1 cellular context compared by ENCODE assay signal in genomic region chr1:44707959-44708831, GRCh38.
TF ChIP-seq lines count a peak whose summit lies in the region.

No MANE protein-coding gene starts in this region.

TF ChIP-seq in K562, 482 proteins besides CTCF, POLR2A, EP300 and RAD21 (continues in another document):
- TF ChIP-seq PKNOX1 (IDR thresholded peaks at IDR 0.05) = 0 out of 2 replicates have a peak, but pooled peaks have one; percentile 33
- no peak for TF ChIP-seq ZNF431 (CRISPR knock-in tag; IDR thresholded peaks at IDR 0.05)
- no peak for TF ChIP-seq ZNF551 (CRISPR knock-in tag; IDR thresholded peaks at IDR 0.05)
- TF ChIP-seq, protein P1, sequence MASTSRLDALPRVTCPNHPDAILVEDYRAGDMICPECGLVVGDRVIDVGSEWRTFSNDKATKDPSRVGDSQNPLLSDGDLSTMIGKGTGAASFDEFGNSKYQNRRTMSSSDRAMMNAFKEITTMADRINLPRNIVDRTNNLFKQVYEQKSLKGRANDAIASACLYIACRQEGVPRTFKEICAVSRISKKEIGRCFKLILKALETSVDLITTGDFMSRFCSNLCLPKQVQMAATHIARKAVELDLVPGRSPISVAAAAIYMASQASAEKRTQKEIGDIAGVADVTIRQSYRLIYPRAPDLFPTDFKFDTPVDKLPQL (IDR thresholded peaks at IDR 0.05; ENCODE audit: extremely low read depth, insufficient read length) = no peak
- no peak for TF ChIP-seq PTTG1 (tag; IDR thresholded peaks at IDR 0.05; ENCODE audit: low read depth)
- TF ChIP-seq GTF2F1 (IDR thresholded peaks at IDR 0.05; ENCODE audit: low read depth, low read length) = no peak
- TF ChIP-seq E2F8 (IDR thresholded peaks at IDR 0.05; ENCODE audit: low read depth, partially characterized antibody) = peak; percentile 29
- TF ChIP-seq XRCC3 (IDR thresholded peaks at IDR 0.05) = no peak
- no peak for TF ChIP-seq ETV6 (IDR thresholded peaks at IDR 0.05; ENCODE audit: borderline replicate concordance in 1 of 2, low read depth in 2 of 2, low read length in 1 of 2)
- no peak for TF ChIP-seq ETV6 (CRISPR knock-in tag; IDR thresholded peaks at IDR 0.05; ENCODE audit: borderline replicate concordance)
- TF ChIP-seq E2F1 (CRISPR knock-in tag; IDR thresholded peaks at IDR 0.05) = 0 out of 2 replicates have a peak, but pooled peaks have one; percentile 43
- no peak; the same call in 1 of the 2 replicates for TF ChIP-seq GABPA (tag; conservative IDR thresholded peaks at IDR 0.05; ENCODE audit: low read depth)
- no peak for TF ChIP-seq EZH2 (IDR thresholded peaks at IDR 0.05; ENCODE audit: borderline replicate concordance, low read depth, low read length)
- TF ChIP-seq STAT5B (CRISPR knock-in tag; IDR thresholded peaks at IDR 0.05) = no peak
- 0 out of 4 replicates have a peak, but pooled peaks of 1 of the 2 experiments have one; percentile 24 for TF ChIP-seq TEAD1 (CRISPR knock-in tag; IDR thresholded peaks at IDR 0.05)
- TF ChIP-seq, protein P2, sequence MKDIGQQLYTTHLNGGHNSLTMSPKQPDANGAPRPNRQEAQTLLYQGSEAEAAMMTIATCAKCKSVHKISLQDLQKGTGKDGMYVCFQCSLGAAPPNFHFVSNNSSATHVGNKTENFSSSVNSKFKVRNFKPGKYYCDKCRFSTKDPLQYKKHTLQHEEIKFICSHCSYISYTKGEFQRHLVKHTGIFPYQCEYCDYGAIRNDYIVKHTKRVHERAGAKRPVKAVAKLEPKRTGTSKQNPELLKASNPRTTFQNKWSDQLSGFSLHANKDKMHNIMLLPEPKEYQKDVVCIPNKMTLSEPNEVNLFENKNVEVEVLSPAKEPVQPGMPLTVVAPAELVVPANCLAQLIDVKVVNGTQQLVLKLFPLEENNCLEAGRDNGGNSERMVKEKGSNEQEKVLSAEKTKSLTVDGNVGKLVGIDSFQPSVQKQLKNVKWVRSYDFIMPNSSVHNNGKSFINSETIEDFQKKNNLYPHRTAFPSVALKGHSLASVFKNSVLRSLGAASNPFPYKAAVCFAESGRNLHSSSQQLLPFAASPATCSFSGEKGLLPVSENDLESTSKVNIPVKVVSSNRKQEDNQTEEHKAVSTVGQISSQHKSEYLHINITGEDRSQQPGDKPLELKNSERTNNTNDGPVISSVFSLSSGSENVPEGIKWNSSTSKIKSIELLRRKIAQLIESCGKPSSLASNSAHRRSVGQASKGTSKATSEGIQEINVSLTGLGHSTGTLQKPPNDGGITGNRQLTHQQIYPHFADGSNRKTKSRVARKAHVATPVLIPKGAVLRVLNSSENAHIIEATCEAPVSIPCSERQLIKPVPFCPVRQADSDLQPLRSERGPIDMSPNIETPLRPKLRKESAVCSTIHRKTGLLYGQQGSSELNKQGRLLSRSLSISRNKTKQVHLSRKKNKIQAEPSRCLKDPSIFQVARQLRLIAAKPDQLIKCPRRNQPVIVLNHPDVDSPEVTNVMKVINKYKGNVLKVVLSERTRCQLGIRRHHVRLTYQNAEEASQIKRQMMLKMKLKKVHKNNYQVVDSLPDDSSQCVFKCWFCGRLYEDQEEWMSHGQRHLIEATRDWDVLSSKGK (CRISPR knock-in tag; IDR thresholded peaks at IDR 0.05) = no peak
- TF ChIP-seq BDP1 (IDR thresholded peaks at IDR 0.05; ENCODE audit: insufficient read depth, insufficient read length) = no peak
- 0 out of 4 replicates have a peak, but pooled peaks of 1 of the 2 experiments have one; percentile 6 for TF ChIP-seq SIX5 (IDR thresholded peaks at IDR 0.05; ENCODE audit: borderline replicate concordance in 1 of 2, insufficient read depth in 1 of 2, low read depth in 1 of 2, low read length in 2 of 2)
- TF ChIP-seq ELF1 (tag; IDR thresholded peaks at IDR 0.05) = peak; percentile 26; the same call in 1 of the 2 replicates
- TF ChIP-seq NR2C1 (IDR thresholded peaks at IDR 0.05) = no peak
- no peak for TF ChIP-seq NR2C1 (tag; IDR thresholded peaks at IDR 0.05)
- TF ChIP-seq PHF21A (IDR thresholded peaks at IDR 0.05; ENCODE audit: borderline replicate concordance, low read depth) = no peak
- no peak for TF ChIP-seq HMG20A (CRISPR knock-in tag; conservative IDR thresholded peaks at IDR 0.05)
- TF ChIP-seq, protein P3, sequence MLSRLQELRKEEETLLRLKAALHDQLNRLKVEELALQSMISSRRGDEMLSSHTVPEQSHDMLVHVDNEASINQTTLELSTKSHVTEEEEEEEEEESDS (CRISPR knock-in tag; IDR thresholded peaks at IDR 0.05) = no peak
- TF ChIP-seq MCM7 (IDR thresholded peaks at IDR 0.05) = no peak
- TF ChIP-seq, protein P4, sequence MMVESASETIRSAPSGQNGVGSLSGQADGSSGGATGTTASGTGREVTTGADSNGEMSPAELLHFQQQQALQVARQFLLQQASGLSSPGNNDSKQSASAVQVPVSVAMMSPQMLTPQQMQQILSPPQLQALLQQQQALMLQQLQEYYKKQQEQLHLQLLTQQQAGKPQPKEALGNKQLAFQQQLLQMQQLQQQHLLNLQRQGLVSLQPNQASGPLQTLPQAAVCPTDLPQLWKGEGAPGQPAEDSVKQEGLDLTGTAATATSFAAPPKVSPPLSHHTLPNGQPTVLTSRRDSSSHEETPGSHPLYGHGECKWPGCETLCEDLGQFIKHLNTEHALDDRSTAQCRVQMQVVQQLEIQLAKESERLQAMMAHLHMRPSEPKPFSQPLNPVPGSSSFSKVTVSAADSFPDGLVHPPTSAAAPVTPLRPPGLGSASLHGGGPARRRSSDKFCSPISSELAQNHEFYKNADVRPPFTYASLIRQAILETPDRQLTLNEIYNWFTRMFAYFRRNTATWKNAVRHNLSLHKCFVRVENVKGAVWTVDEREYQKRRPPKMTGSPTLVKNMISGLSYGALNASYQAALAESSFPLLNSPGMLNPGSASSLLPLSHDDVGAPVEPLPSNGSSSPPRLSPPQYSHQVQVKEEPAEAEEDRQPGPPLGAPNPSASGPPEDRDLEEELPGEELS (CRISPR knock-in tag; IDR thresholded peaks at IDR 0.05; ENCODE audit: borderline replicate concordance) = no peak
- TF ChIP-seq, protein P5, sequence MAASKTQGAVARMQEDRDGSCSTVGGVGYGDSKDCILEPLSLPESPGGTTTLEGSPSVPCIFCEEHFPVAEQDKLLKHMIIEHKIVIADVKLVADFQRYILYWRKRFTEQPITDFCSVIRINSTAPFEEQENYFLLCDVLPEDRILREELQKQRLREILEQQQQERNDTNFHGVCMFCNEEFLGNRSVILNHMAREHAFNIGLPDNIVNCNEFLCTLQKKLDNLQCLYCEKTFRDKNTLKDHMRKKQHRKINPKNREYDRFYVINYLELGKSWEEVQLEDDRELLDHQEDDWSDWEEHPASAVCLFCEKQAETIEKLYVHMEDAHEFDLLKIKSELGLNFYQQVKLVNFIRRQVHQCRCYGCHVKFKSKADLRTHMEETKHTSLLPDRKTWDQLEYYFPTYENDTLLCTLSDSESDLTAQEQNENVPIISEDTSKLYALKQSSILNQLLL (CRISPR knock-in tag; IDR thresholded peaks at IDR 0.05; ENCODE audit: borderline replicate concordance) = no peak
- TF ChIP-seq, protein P6, sequence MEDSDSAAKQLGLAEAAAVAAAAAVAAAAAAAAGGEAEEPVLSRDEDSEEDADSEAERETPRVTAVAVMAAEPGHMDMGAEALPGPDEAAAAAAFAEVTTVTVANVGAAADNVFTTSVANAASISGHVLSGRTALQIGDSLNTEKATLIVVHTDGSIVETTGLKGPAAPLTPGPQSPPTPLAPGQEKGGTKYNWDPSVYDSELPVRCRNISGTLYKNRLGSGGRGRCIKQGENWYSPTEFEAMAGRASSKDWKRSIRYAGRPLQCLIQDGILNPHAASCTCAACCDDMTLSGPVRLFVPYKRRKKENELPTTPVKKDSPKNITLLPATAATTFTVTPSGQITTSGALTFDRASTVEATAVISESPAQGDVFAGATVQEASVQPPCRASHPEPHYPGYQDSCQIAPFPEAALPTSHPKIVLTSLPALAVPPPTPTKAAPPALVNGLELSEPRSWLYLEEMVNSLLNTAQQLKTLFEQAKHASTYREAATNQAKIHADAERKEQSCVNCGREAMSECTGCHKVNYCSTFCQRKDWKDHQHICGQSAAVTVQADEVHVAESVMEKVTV (CRISPR knock-in tag; IDR thresholded peaks at IDR 0.05) = peak; percentile 50; the same call in 1 of the 2 replicates
- TF ChIP-seq CC2D1A (IDR thresholded peaks at IDR 0.05) = 0 out of 2 replicates have a peak, but pooled peaks have one; percentile 35
- TF ChIP-seq EWSR1 (IDR thresholded peaks at IDR 0.05; ENCODE audit: borderline replicate concordance, low read depth, partially characterized antibody) = no peak
- TF ChIP-seq FOXP1 (CRISPR knock-in tag; IDR thresholded peaks at IDR 0.05) = no peak
- TF ChIP-seq SMARCA4 (IDR thresholded peaks at IDR 0.05) = peak; percentile 84
- 0 out of 2 replicates have a peak, but pooled peaks have one; percentile 51 for TF ChIP-seq RB1 (IDR thresholded peaks at IDR 0.05; ENCODE audit: low read depth)
- TF ChIP-seq HDAC8 (tag; IDR thresholded peaks at IDR 0.05) = no peak
- no peak for TF ChIP-seq SMARCB1 (IDR thresholded peaks at IDR 0.05; ENCODE audit: insufficient read length, low read depth)
- no peak for TF ChIP-seq FOSL1 (tag; conservative IDR thresholded peaks at IDR 0.05)
